29 cellular contexts compared by ENCODE assay signal in the genomic region with DNA sequence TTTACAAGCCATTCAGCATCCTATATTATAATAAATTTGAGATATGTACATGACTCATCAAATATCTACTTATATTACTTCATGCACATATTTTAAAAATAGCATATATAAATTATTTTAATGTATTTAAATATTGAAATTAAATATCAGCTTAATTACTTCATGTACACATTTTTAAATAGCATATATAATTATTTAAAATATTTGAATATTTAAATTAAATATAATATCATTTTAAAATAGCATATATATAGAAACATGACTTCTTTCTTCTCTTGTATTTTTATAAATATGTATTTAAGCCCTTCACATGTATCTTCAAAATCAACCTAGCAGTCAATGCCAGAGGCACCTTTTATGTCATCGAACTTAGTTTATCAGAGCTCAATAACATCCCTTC.
"Had no signal": no experiment of that assay in that cellular context is flagged by ENCODE, and none has a peak within 500 bp of the region (broad histone marks: within the 10 kb centered on the region; RNA-seq: fewer than 3 reads in every experiment).

No MANE protein-coding gene starts in this region.

- H3K4me1 Mint-ChIP-seq: activated T-helper 17 cell treated with anti-CD3 and anti-CD28 coated beads, Interleukin-2, amount 50 U/mL, for 72 hours; T-helper 17 cell had no signal

- H3K27me3 ChIP-seq: adrenal gland, body of pancreas, colonic mucosa, gastrocnemius medialis, heart left ventricle had no signal

- DNase-seq: activated CD4-positive, alpha-beta T cell treated with anti-CD3 and anti-CD28 coated beads for 1 hour; activated CD4-positive, alpha-beta T cell treated with anti-CD3 and anti-CD28 coated beads for 4 hours; activated CD4-positive, alpha-beta T cell treated with anti-CD3 and anti-CD28 coated beads, Interleukin-2, amount 50 U/mL, for 1 hour; activated CD4-positive, alpha-beta T cell treated with anti-CD3 and anti-CD28 coated beads, Interleukin-2, amount 50 U/mL, for 48 hours; activated CD8-positive, alpha-beta memory T cell treated with anti-CD3 and anti-CD28 coated beads for 24 hours; activated CD8-positive, alpha-beta T cell treated with anti-CD3 and anti-CD28 coated beads for 36 hours; activated effector memory CD4-positive, alpha-beta T cell treated with Interleukin-2 at 50 U/mL for 16 hours; activated gamma-delta T cell treated with Interleukin-2 at 50 U/mL for 16 hours; activated naive CD4-positive, alpha-beta T cell treated with anti-CD3 and anti-CD28 coated beads, Interleukin-2, amount 50 U/mL, for 16 hours; activated naive CD4-positive, alpha-beta T cell treated with Interleukin-2 at 50 U/mL for 16 hours; activated T-cell treated with anti-CD3 and anti-CD28 coated beads, Interleukin-2, amount 50 U/mL, for 4 hours; adrenal gland; amygdala; aorta; body of pancreas; caudate nucleus; colonic mucosa; effector CD8-positive, alpha-beta T cell; foreskin fibroblast; gastrocnemius medialis; glutamatergic neuron; heart left ventricle; T-helper 1 cell; T-helper 17 cell; T1000 had no signal

- H3K4me1 ChIP-seq: adrenal gland, body of pancreas, colonic mucosa, gastrocnemius medialis, heart left ventricle had no signal

- H3K27ac Mint-ChIP-seq: activated CD8-positive, alpha-beta T cell treated with anti-CD3 and anti-CD28 coated beads for 36 hours; activated naive CD8-positive, alpha-beta T cell; activated T-helper 17 cell treated with anti-CD3 and anti-CD28 coated beads, Interleukin-2, amount 50 U/mL, for 72 hours; T-helper 17 cell; T-helper 2 cell treated with Interferon-gamma antibody and Interleukin-4, amounts not matched to agents 5 μg/mL and 100 μg/mL, for 36 hours had no signal

- H3K36me3 Mint-ChIP-seq: activated naive CD8-positive, alpha-beta T cell had no signal

- H3K4me3 ChIP-seq: adrenal gland, body of pancreas, colonic mucosa, gastrocnemius medialis, heart left ventricle had no signal

- ATAC-seq: activated CD8-positive, alpha-beta T cell treated with anti-CD3 and anti-CD28 coated beads for 36 hours; activated T-cell treated with anti-CD3 and anti-CD28 coated beads, Interleukin-2, amount 50 U/mL, for 4 hours; activated T-helper 17 cell treated with anti-CD3 and anti-CD28 coated beads, Interleukin-2, amount 50 U/mL, for 72 hours; body of pancreas; esophagus mucosa; gastrocnemius medialis; heart left ventricle; T-helper 17 cell had no signal

- H3K27me3 Mint-ChIP-seq: activated naive CD8-positive, alpha-beta T cell had no signal

- H3K36me3 ChIP-seq: adrenal gland, colonic mucosa, gastrocnemius medialis, heart left ventricle had no signal

- H3K4me3 Mint-ChIP-seq: activated CD8-positive, alpha-beta T cell treated with anti-CD3 and anti-CD28 coated beads for 36 hours; activated naive CD8-positive, alpha-beta T cell; activated T-cell treated with anti-CD3 and anti-CD28 coated beads, Interleukin-2, amount 50 U/mL, for 4 hours; activated T-helper 17 cell treated with anti-CD3 and anti-CD28 coated beads, Interleukin-2, amount 50 U/mL, for 72 hours; T-helper 17 cell; T-helper 2 cell treated with Interferon-gamma antibody and Interleukin-4, amounts not matched to agents 5 μg/mL and 100 μg/mL, for 36 hours had no signal

- H3K27ac ChIP-seq: adrenal gland, body of pancreas, colonic mucosa, gastrocnemius medialis, heart left ventricle had no signal

- H3K9me3 ChIP-seq: adrenal gland, body of pancreas, colonic mucosa, gastrocnemius medialis, heart left ventricle had no signal

- H3K9me3 Mint-ChIP-seq: activated CD8-positive, alpha-beta T cell treated with anti-CD3 and anti-CD28 coated beads for 36 hours; activated T-cell treated with anti-CD3 and anti-CD28 coated beads, Interleukin-2, amount 50 U/mL, for 4 hours; activated T-helper 17 cell treated with anti-CD3 and anti-CD28 coated beads, Interleukin-2, amount 50 U/mL, for 72 hours; T-helper 2 cell treated with Interferon-gamma antibody and Interleukin-4, amounts not matched to agents 5 μg/mL and 100 μg/mL, for 36 hours had no signal
